ENCODE assay signal across 1 cellular context in the genomic region with DNA sequence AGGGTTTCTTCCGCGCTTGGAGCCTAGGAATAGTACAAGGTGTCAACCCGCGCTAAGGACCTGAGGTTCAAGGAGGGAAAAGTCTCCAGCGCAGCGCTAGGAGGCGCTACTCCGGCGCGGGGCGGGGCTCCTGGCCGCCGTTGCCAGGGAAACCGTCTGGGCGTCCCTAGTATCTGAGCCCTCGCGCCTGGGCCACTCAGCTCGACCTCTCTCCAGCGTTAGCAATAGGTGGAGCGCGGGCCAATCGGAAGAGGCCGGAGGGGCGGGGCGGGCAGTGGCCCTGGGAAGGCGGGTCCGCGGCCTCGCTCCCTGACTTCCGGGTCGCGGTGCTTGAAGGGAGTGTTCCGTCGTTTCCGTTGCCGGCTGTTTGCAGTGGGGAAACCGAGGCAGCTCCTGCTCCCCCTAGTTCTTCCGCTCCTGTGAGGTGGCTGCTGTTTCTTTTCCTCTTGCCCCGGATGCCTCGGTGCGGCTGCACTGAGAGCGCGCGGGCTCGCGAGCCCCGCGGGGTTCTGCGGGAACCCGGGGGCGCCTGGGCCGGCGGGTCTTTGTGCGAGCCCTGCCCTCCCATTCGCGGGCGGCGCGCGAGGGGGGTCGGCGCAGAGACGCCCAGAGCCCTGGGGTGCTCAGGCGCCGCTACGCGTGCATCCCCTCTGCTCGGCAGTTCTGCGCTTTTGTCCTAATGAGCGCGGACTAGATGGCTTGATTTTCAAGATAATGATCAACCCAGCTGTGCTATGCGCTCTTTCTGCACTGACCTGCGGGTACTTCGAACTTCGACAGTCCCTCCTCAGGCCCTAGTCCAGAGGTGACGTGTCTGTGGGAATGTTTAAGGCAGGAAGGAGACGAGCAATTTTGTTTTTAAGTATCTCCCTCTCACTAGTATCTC.
A peak's percentile ranks its signal among the peaks of the same experiment; 100 is the strongest.
TF ChIP-seq lines count a peak whose summit lies in the region.

A gene with protein sequence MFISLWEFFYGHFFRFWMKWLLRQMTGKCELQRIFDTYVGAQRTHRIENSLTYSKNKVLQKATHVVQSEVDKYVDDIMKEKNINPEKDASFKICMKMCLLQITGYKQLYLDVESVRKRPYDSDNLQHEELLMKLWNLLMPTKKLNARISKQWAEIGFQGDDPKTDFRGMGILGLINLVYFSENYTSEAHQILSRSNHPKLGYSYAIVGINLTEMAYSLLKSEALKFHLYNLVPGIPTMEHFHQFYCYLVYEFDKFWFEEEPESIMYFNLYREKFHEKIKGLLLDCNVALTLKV (plus strand): TSS at position 312 of the 886 bp plus-strand sequence. CDS start 1,261 bp downstream, outside the sequence.

TF ChIP-seq in K562, 482 proteins besides CTCF, POLR2A, EP300 and RAD21 (continued from another document and continues in another):
- TF ChIP-seq ZNF41 (CRISPR knock-in tag; conservative IDR thresholded peaks at IDR 0.05) (no peak), CBX3 (IDR thresholded peaks at IDR 0.05; ENCODE audit: borderline replicate concordance in 1 of 2, low read length in 2 of 2) (peak in 1 of 2 experiments; percentile 80; a peak in 1 of 3 replicates), MECOM (CRISPR knock-in tag; IDR thresholded peaks at IDR 0.05) (no peak), ZNF24 (IDR thresholded peaks at IDR 0.05) (no peak), SIN3B (IDR thresholded peaks at IDR 0.05; ENCODE audit: low read depth) (0 out of 2 replicates have a peak, but pooled peaks have one; percentile 45), OTX1 (CRISPR knock-in tag; IDR thresholded peaks at IDR 0.05) (no peak), TEAD4 (IDR thresholded peaks at IDR 0.05; ENCODE audit: low read length) (no peak; the same call in 1 of the 2 replicates), TEAD4 (CRISPR knock-in tag; IDR thresholded peaks at IDR 0.05; ENCODE audit: borderline replicate concordance) (no peak), SAP30 (IDR thresholded peaks at IDR 0.05; ENCODE audit: borderline replicate concordance, insufficient read depth, low read depth, low read length, poor library complexity, severe bottlenecking) (peak; percentile 89), DDX20 (tag; IDR thresholded peaks at IDR 0.05; ENCODE audit: low read depth) (no peak), ARHGAP35 (IDR thresholded peaks at IDR 0.05; ENCODE audit: partially characterized antibody) (no peak), MCM2 (IDR thresholded peaks at IDR 0.05; ENCODE audit: low read depth) (no peak), STAT5A (IDR thresholded peaks at IDR 0.05; ENCODE audit: borderline replicate concordance, low read length) (no peak), ETV1 (tag; conservative IDR thresholded peaks at IDR 0.05; ENCODE audit: low read depth) (peak; percentile 61; the same call in 1 of the 2 replicates), TCFL5 (CRISPR knock-in tag; conservative IDR thresholded peaks at IDR 0.05) (no peak), KDM2B (CRISPR knock-in tag; IDR thresholded peaks at IDR 0.05) (0 out of 2 replicates have a peak, but pooled peaks have one; percentile 10), GATAD2B (IDR thresholded peaks at IDR 0.05; ENCODE audit: borderline replicate concordance) (peak; percentile 86), HMG20B (CRISPR knock-in tag; IDR thresholded peaks at IDR 0.05) (no peak), IFI16 (CRISPR knock-in tag; IDR thresholded peaks at IDR 0.05) (no peak), PCBP2 (IDR thresholded peaks at IDR 0.05; ENCODE audit: low read depth, low read length, poor library complexity, severe bottlenecking) (no peak), ZNF717 (CRISPR knock-in tag; IDR thresholded peaks at IDR 0.05) (no peak), ZNF583 (CRISPR knock-in tag; IDR thresholded peaks at IDR 0.05) (no peak), MTF1 (CRISPR knock-in tag; IDR thresholded peaks at IDR 0.05; ENCODE audit: borderline replicate concordance) (no peak), SNIP1 (IDR thresholded peaks at IDR 0.05; ENCODE audit: low read depth) (peak; percentile 57; the same call in 1 of the 2 replicates), ZFP1 (CRISPR knock-in tag; IDR thresholded peaks at IDR 0.05) (no peak), ETV6 (IDR thresholded peaks at IDR 0.05; ENCODE audit: borderline replicate concordance in 1 of 2, low read depth in 2 of 2, low read length in 1 of 2) (no peak), ETV6 (CRISPR knock-in tag; IDR thresholded peaks at IDR 0.05; ENCODE audit: borderline replicate concordance) (no peak), BRD4 (IDR thresholded peaks at IDR 0.05) (no peak), PHTF2 (CRISPR knock-in tag; IDR thresholded peaks at IDR 0.05) (no peak), RB1 (IDR thresholded peaks at IDR 0.05; ENCODE audit: low read depth) (peak; percentile 85), DNMT1 (IDR thresholded peaks at IDR 0.05) (no peak), ZNF134 (CRISPR knock-in tag; conservative IDR thresholded peaks at IDR 0.05) (no peak), ZNF644 (tag; IDR thresholded peaks at IDR 0.05; ENCODE audit: low read depth) (no peak), MTA3 (IDR thresholded peaks at IDR 0.05; ENCODE audit: borderline replicate concordance) (peak; percentile 69; the same call in 1 of the 2 replicates), FOXJ3 (CRISPR knock-in tag; IDR thresholded peaks at IDR 0.05) (no peak), ZNF232 (CRISPR knock-in tag; IDR thresholded peaks at IDR 0.05) (no peak), PURB (CRISPR knock-in tag; IDR thresholded peaks at IDR 0.05; ENCODE audit: low read depth) (no peak), ZNF57 (CRISPR knock-in tag; IDR thresholded peaks at IDR 0.05) (no peak), SNRNP70 (optimal IDR thresholded peaks at IDR 0.05; ENCODE audit: low read depth, low read length) (no peak)
- TF ChIP-seq, protein P1, sequence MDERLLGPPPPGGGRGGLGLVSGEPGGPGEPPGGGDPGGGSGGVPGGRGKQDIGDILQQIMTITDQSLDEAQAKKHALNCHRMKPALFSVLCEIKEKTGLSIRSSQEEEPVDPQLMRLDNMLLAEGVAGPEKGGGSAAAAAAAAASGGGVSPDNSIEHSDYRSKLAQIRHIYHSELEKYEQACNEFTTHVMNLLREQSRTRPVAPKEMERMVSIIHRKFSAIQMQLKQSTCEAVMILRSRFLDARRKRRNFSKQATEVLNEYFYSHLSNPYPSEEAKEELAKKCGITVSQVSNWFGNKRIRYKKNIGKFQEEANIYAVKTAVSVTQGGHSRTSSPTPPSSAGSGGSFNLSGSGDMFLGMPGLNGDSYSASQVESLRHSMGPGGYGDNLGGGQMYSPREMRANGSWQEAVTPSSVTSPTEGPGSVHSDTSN (CRISPR knock-in tag; IDR thresholded peaks at IDR 0.05; ENCODE audit: low read depth) = no peak
- TF ChIP-seq, protein P1 (tag; conservative IDR thresholded peaks at IDR 0.05; ENCODE audit: low read depth) = no peak
- TF ChIP-seq, protein P2, sequence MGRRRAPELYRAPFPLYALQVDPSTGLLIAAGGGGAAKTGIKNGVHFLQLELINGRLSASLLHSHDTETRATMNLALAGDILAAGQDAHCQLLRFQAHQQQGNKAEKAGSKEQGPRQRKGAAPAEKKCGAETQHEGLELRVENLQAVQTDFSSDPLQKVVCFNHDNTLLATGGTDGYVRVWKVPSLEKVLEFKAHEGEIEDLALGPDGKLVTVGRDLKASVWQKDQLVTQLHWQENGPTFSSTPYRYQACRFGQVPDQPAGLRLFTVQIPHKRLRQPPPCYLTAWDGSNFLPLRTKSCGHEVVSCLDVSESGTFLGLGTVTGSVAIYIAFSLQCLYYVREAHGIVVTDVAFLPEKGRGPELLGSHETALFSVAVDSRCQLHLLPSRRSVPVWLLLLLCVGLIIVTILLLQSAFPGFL (CRISPR knock-in tag; IDR thresholded peaks at IDR 0.05) = no peak
- TF ChIP-seq, protein P3, sequence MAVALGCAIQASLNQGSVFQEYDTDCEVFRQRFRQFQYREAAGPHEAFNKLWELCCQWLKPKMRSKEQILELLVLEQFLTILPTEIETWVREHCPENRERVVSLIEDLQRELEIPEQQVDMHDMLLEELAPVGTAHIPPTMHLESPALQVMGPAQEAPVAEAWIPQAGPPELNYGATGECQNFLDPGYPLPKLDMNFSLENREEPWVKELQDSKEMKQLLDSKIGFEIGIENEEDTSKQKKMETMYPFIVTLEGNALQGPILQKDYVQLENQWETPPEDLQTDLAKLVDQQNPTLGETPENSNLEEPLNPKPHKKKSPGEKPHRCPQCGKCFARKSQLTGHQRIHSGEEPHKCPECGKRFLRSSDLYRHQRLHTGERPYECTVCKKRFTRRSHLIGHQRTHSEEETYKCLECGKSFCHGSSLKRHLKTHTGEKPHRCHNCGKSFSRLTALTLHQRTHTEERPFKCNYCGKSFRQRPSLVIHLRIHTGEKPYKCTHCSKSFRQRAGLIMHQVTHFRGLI (CRISPR knock-in tag; IDR thresholded peaks at IDR 0.05) = no peak
- TF ChIP-seq, protein P4, sequence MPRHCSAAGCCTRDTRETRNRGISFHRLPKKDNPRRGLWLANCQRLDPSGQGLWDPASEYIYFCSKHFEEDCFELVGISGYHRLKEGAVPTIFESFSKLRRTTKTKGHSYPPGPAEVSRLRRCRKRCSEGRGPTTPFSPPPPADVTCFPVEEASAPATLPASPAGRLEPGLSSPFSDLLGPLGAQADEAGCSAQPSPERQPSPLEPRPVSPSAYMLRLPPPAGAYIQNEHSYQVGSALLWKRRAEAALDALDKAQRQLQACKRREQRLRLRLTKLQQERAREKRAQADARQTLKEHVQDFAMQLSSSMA (CRISPR knock-in tag; IDR thresholded peaks at IDR 0.05) = no peak
- TF ChIP-seq, protein P5, sequence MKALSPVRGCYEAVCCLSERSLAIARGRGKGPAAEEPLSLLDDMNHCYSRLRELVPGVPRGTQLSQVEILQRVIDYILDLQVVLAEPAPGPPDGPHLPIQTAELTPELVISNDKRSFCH (CRISPR knock-in tag; IDR thresholded peaks at IDR 0.05) = no peak
- TF ChIP-seq, protein P5 (tag; IDR thresholded peaks at IDR 0.05) = no peak; the same call in 1 of the 2 replicates
- TF ChIP-seq, protein P6, sequence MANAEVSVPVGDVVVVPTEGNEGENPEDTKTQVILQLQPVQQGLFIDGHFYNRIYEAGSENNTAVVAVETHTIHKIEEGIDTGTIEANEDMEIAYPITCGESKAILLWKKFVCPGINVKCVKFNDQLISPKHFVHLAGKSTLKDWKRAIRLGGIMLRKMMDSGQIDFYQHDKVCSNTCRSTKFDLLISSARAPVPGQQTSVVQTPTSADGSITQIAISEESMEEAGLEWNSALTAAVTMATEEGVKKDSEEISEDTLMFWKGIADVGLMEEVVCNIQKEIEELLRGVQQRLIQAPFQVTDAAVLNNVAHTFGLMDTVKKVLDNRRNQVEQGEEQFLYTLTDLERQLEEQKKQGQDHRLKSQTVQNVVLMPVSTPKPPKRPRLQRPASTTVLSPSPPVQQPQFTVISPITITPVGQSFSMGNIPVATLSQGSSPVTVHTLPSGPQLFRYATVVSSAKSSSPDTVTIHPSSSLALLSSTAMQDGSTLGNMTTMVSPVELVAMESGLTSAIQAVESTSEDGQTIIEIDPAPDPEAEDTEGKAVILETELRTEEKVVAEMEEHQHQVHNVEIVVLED (CRISPR knock-in tag; IDR thresholded peaks at IDR 0.05) = no peak
- TF ChIP-seq, protein P7, sequence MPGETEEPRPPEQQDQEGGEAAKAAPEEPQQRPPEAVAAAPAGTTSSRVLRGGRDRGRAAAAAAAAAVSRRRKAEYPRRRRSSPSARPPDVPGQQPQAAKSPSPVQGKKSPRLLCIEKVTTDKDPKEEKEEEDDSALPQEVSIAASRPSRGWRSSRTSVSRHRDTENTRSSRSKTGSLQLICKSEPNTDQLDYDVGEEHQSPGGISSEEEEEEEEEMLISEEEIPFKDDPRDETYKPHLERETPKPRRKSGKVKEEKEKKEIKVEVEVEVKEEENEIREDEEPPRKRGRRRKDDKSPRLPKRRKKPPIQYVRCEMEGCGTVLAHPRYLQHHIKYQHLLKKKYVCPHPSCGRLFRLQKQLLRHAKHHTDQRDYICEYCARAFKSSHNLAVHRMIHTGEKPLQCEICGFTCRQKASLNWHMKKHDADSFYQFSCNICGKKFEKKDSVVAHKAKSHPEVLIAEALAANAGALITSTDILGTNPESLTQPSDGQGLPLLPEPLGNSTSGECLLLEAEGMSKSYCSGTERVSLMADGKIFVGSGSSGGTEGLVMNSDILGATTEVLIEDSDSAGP (CRISPR knock-in tag; IDR thresholded peaks at IDR 0.05) = no peak
- TF ChIP-seq, protein P8, sequence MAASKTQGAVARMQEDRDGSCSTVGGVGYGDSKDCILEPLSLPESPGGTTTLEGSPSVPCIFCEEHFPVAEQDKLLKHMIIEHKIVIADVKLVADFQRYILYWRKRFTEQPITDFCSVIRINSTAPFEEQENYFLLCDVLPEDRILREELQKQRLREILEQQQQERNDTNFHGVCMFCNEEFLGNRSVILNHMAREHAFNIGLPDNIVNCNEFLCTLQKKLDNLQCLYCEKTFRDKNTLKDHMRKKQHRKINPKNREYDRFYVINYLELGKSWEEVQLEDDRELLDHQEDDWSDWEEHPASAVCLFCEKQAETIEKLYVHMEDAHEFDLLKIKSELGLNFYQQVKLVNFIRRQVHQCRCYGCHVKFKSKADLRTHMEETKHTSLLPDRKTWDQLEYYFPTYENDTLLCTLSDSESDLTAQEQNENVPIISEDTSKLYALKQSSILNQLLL (CRISPR knock-in tag; IDR thresholded peaks at IDR 0.05; ENCODE audit: borderline replicate concordance) = no peak
- TF ChIP-seq, protein P9, sequence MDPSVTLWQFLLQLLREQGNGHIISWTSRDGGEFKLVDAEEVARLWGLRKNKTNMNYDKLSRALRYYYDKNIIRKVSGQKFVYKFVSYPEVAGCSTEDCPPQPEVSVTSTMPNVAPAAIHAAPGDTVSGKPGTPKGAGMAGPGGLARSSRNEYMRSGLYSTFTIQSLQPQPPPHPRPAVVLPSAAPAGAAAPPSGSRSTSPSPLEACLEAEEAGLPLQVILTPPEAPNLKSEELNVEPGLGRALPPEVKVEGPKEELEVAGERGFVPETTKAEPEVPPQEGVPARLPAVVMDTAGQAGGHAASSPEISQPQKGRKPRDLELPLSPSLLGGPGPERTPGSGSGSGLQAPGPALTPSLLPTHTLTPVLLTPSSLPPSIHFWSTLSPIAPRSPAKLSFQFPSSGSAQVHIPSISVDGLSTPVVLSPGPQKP (CRISPR knock-in tag; IDR thresholded peaks at IDR 0.05) = no peak
- TF ChIP-seq, protein P10, sequence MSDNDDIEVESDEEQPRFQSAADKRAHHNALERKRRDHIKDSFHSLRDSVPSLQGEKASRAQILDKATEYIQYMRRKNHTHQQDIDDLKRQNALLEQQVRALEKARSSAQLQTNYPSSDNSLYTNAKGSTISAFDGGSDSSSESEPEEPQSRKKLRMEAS (CRISPR knock-in tag; IDR thresholded peaks at IDR 0.05) = peak; percentile 48; the same call in 1 of the 2 replicates
